Comparison of ENCODE assay signal across 16 cellular contexts in genomic region chr9:124685217-124685616, GRCh38.
DNase-seq lines count a peak whose midpoint lies in the region; ATAC-seq and TF ChIP-seq lines count a peak whose summit lies in the region.
"Had no signal": no experiment of that assay in that cellular context is flagged by ENCODE, and none has a peak within 500 bp of the region (broad histone marks: within the 10 kb centered on the region; RNA-seq: fewer than 3 reads in every experiment).

No MANE protein-coding gene starts in this region.

- WGBS in thyroid gland, 2 donors: 19 to 26% methylated on average over 5 of the region's 5 CpGs

- H3K4me1 Mint-ChIP-seq in natural killer cell (peaks cover 51 to 75% of the 10 kb centered on the region in 2 donors), nephron progenitor cell (no peaks in the 10 kb centered on the region), type B pancreatic cell (ENCODE audit: unreplicated experiment) (peaks cover 5% of the 10 kb centered on the region)
- peaks cover 48 to 69% of the 10 kb centered on the region in 2 donors for H3K4me1 Mint-ChIP-seq in natural killer cell treated with Interleukin-12 subunit alpha and Interleukin-12 subunit beta and Interleukin-15 and Interleukin-18, amount 100 ng/mL, for 72 hours (ENCODE audit: low read depth in 2 of 2)
- H3K4me1 Mint-ChIP-seq: B cell had no signal

- no peak overlapping the region for H3K4me3 ChIP-seq in thyroid gland (replicated peaks in 1 of 3)

- H3K36me3 ChIP-seq in thyroid gland: no peaks in the 10 kb centered on the region

- H3K27ac ChIP-seq in thyroid gland: peak overlapping the region in 2 of 3 donors; percentile 50 to 54

- DNase-seq in natural killer cell (no peak), glomerular visceral epithelial cell (ENCODE audit: extremely low spot score) (peak; percentile 39), nephron progenitor cell (no peak), thyroid gland (peak; percentile 85 to 86), NCI-H2171 treated with DMSO at 0.1 percent for 48 hours (lab: John Stamatoyannopoulos, UW) (no peak), T1000 (lab: John Stamatoyannopoulos, UW) (no peak), type B pancreatic cell (ENCODE audit: extremely low spot score, unreplicated experiment) (no peak)
- no peak for DNase-seq in natural killer cell treated with Interleukin-12 subunit alpha and Interleukin-12 subunit beta and Interleukin-15 and Interleukin-18, amount 100 ng/mL, for 72 hours (ENCODE audit: low spot score)
- DNase-seq: C1 segment of cervical spinal cord; Calu3; CD4-positive, alpha-beta T cell; DMS 273 treated with DMSO at 0.1 percent for 48 hours; EL; GDM1 had no signal

- no peak for TF ChIP-seq POLR2A in thyroid gland (IDR thresholded peaks at IDR 0.05)

- H3K4me3 Mint-ChIP-seq in natural killer cell (peak overlapping the region; percentile 9), nephron progenitor cell (no peak overlapping the region), type B pancreatic cell (no peak overlapping the region)
- no peak overlapping the region for H3K4me3 Mint-ChIP-seq in natural killer cell treated with Interleukin-12 subunit alpha and Interleukin-12 subunit beta and Interleukin-15 and Interleukin-18, amount 100 ng/mL, for 72 hours
- H3K4me3 Mint-ChIP-seq: B cell; CD4-positive, alpha-beta T cell had no signal

- peaks cover 37 to 44% of the 10 kb centered on the region in 2 donors for H3K4me1 ChIP-seq in thyroid gland

- no peak for ATAC-seq in natural killer cell
- ATAC-seq in natural killer cell treated with Interleukin-12 subunit alpha and Interleukin-12 subunit beta and Interleukin-15 and Interleukin-18, amount 100 ng/mL, for 72 hours: no peak
- ATAC-seq: HCT116 had no signal

- H3K9me3 ChIP-seq in thyroid gland: no peaks in the 10 kb centered on the region

- H3K27ac Mint-ChIP-seq in natural killer cell (no peak overlapping the region), nephron progenitor cell (peak overlapping the region; percentile 48), type B pancreatic cell (no peak overlapping the region)
- H3K27ac Mint-ChIP-seq in natural killer cell treated with Interleukin-12 subunit alpha and Interleukin-12 subunit beta and Interleukin-15 and Interleukin-18, amount 100 ng/mL, for 72 hours: peak overlapping the region in 1 of 2 donors; percentile 87
- H3K27ac Mint-ChIP-seq: B cell; CD4-positive, alpha-beta T cell had no signal

- TF ChIP-seq CTCF in natural killer cell (IDR thresholded peaks at IDR 0.05): no peak
- no peak for TF ChIP-seq CTCF in nephron progenitor cell (IDR thresholded peaks at IDR 0.05)
- no peak for TF ChIP-seq CTCF in thyroid gland (IDR thresholded peaks at IDR 0.05)
- no peak for TF ChIP-seq CTCF in type B pancreatic cell (conservative IDR thresholded peaks at IDR 0.05)

- H3K36me3 Mint-ChIP-seq in natural killer cell: no peaks in the 10 kb centered on the region
- no peaks in the 10 kb centered on the region for H3K36me3 Mint-ChIP-seq in natural killer cell treated with Interleukin-12 subunit alpha and Interleukin-12 subunit beta and Interleukin-15 and Interleukin-18, amount 100 ng/mL, for 72 hours
- H3K36me3 Mint-ChIP-seq in nephron progenitor cell (ENCODE audit: low read depth): peaks cover 71% of the 10 kb centered on the region
- peaks cover 27% of the 10 kb centered on the region for H3K36me3 Mint-ChIP-seq in type B pancreatic cell

- intact Hi-C loops in natural killer cell (cut with micrococcal nuclease) (no loop called here), thyroid gland (cut with DNase I) (no loop called here)

- H3K9me3 Mint-ChIP-seq in natural killer cell (no peaks in the 10 kb centered on the region), nephron progenitor cell (peaks cover 4% of the 10 kb centered on the region), type B pancreatic cell (no peaks in the 10 kb centered on the region)
- no peaks in the 10 kb centered on the region for H3K9me3 Mint-ChIP-seq in natural killer cell treated with Interleukin-12 subunit alpha and Interleukin-12 subunit beta and Interleukin-15 and Interleukin-18, amount 100 ng/mL, for 72 hours
- H3K9me3 Mint-ChIP-seq: CD4-positive, alpha-beta T cell had no signal

- H3K27me3 Mint-ChIP-seq in natural killer cell (ENCODE audit: low read depth in 2 of 2) (no peaks in the 10 kb centered on the region), nephron progenitor cell (ENCODE audit: low read depth, poor library complexity) (no peaks in the 10 kb centered on the region), type B pancreatic cell (no peaks in the 10 kb centered on the region)
- no peaks in the 10 kb centered on the region for H3K27me3 Mint-ChIP-seq in natural killer cell treated with Interleukin-12 subunit alpha and Interleukin-12 subunit beta and Interleukin-15 and Interleukin-18, amount 100 ng/mL, for 72 hours
- H3K27me3 Mint-ChIP-seq: B cell; CD4-positive, alpha-beta T cell had no signal

- no peaks in the 10 kb centered on the region for H3K27me3 ChIP-seq in thyroid gland

Comparison
In these comparisons a context has a peak if more than half of its experiments do, and no peak if none do; other contexts are left out.
1. DNase-seq: peak in glomerular visceral epithelial cell (single experiment) and thyroid gland (2 of 2); none in natural killer cell (single experiment), natural killer cell treated with Interleukin-12 subunit alpha and Interleukin-12 subunit beta and Interleukin-15 and Interleukin-18, amount 100 ng/mL, for 72 hours (single experiment), nephron progenitor cell (single experiment), NCI-H2171 treated with DMSO at 0.1 percent for 48 hours (single experiment), T1000 (single experiment) and type B pancreatic cell (single experiment).